Comparison of ENCODE assay signal across 16 cellular contexts in the genomic region with DNA sequence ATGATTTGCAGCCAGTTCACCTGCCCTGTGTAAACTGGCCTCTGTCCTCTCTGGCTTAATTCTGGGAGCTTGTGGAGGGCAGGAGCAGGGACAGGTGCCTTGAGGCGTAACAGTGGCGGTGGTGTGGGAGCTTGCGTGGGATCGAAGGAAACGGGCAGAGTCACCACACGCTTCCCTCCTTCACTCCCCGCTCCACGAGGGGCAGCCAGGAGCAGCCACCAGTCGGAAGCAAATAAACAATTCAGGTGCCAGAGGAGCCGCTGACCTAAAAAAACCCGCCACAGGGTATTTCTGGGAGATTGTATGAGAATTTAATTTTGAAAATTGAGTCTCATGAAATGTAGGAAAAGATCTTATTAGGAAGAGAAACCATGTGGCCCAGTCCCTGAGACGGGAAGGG. TPM values are rescaled to one million over a fixed set of nuclear protein-coding genes. Genes with fewer than 3 reads are reported as not detected.
A peak's percentile ranks its signal among the peaks of the same experiment; 100 is the strongest.
DNase-seq lines count a peak whose midpoint lies in the region; ATAC-seq and TF ChIP-seq lines count a peak whose summit lies in the region.
"Had no signal": no experiment of that assay in that cellular context is flagged by ENCODE, and none has a peak within 500 bp of the region (broad histone marks: within the 10 kb centered on the region; RNA-seq: fewer than 3 reads in every experiment).

No MANE protein-coding gene starts in this region.

- H3K4me3 Mint-ChIP-seq in WTC11, result no peak overlapping the region
- H3K4me3 Mint-ChIP-seq: CD14-positive monocyte; CD4-positive, alpha-beta T cell; CD8-positive, alpha-beta memory T cell; HFFc6 had no signal

- H3K27me3 Mint-ChIP-seq in WTC11 (ENCODE audit: low read depth), result no peaks in the 10 kb centered on the region
- H3K27me3 Mint-ChIP-seq: CD4-positive, alpha-beta T cell; CD8-positive, alpha-beta memory T cell had no signal

- CTCF ChIA-PET in WTC11 (lab: Charles Lee), result interaction anchor here (0.5 to 1.1 kb wide), 4 partner anchors 28 to 124 kb away, joined by 3 to 4 read pairs (median 4); no protein-coding TSS in a partner anchor

- peaks cover 11% of the 10 kb centered on the region for H3K36me3 Mint-ChIP-seq in WTC11

- no peak for ATAC-seq in WTC11
- no peak for ATAC-seq in GM18520 (IDR thresholded peaks at IDR 0.05; ENCODE audit: unreplicated experiment)

- no peaks in the 10 kb centered on the region for H3K4me1 Mint-ChIP-seq in WTC11

- POLR2A ChIA-PET in WTC11 (lab: Charles Lee), result no interaction called here

- in situ Hi-C loops in G401 (cut with HindIII; ENCODE audit: low sequenced_read_pairs), result no loop called here

- TF ChIP-seq CTCF in WTC11 (IDR thresholded peaks at IDR 0.05), result no peak

- no peaks in the 10 kb centered on the region for H3K9me3 Mint-ChIP-seq in WTC11
- H3K9me3 Mint-ChIP-seq: CD4-positive, alpha-beta T cell; CD8-positive, alpha-beta memory T cell had no signal

- peak overlapping the region; percentile 73; the same call in 1 of the 2 replicates for H3K27ac Mint-ChIP-seq in WTC11
- H3K27ac Mint-ChIP-seq: CD4-positive, alpha-beta T cell; CD8-positive, alpha-beta memory T cell; HFFc6 had no signal

- DNase-seq in G401 (ENCODE audit: low spot score) (peak; percentile 86), WTC11 (ENCODE audit: low spot score) (no peak), cerebellum (ENCODE audit: low spot score) (peak; percentile 79), GF-D8 (lab: John Stamatoyannopoulos, UW) (no peak)
- DNase-seq in NK-92 treated with Interleukin-12 subunit alpha and Interleukin-12 subunit beta, amount 100 ng/mL, for 24 hours (lab: John Stamatoyannopoulos, UW), result no peak
- DNase-seq: AML-193; BE2C; CD4-positive, alpha-beta T cell; CD8-positive, alpha-beta memory T cell; DMS 273 treated with DMSO at 0.1 percent for 48 hours; DMS79; EL; GM23248; HFFc6 had no signal

TF ChIP-seq in WTC11, 78 proteins besides CTCF, POLR2A, EP300 and RAD21:
- no peak for TF ChIP-seq IRF2 (CRISPR knock-in tag; IDR thresholded peaks at IDR 0.05; ENCODE audit: borderline replicate concordance, low read depth)
- no peak for TF ChIP-seq CREB1 (CRISPR knock-in tag; IDR thresholded peaks at IDR 0.05)
- TF ChIP-seq JUN (CRISPR knock-in tag; IDR thresholded peaks at IDR 0.05), result no peak
- no peak for TF ChIP-seq USF1 (CRISPR knock-in tag; IDR thresholded peaks at IDR 0.05)
- TF ChIP-seq HMGXB4 (CRISPR knock-in tag; IDR thresholded peaks at IDR 0.05), result no peak
- TF ChIP-seq ZNF219 (CRISPR knock-in tag; IDR thresholded peaks at IDR 0.05; ENCODE audit: borderline replicate concordance), result no peak
- no peak for TF ChIP-seq ZNF232 (CRISPR knock-in tag; IDR thresholded peaks at IDR 0.05)

RNA-seq across cellular contexts. Expression of gene FAAP20, which starts 26.0 kb away (rescaled TPM):
- 79.9 and 105 TPM in 2 replicates for total RNA-seq in G401 (2014; rRNA removed; shearing (Covaris generic))
- 133 to 151 TPM (median 150 TPM) in 3 replicates for total RNA-seq in WTC11 (2021)
- total RNA-seq in cerebellum, result 14.0 TPM

RNA-seq across cellular contexts. Expression of gene SKI, which starts 59.6 kb away (rescaled TPM):
- 5.8 and 15.2 TPM in 2 replicates for total RNA-seq in G401 (2014; rRNA removed; shearing (Covaris generic))
- 75.5 to 88.6 TPM (median 75.6 TPM) in 3 replicates for total RNA-seq in WTC11 (2021)
- 23.4 TPM for total RNA-seq in cerebellum

Comparison
In these comparisons a context has a peak if more than half of its experiments do, and no peak if none do; other contexts are left out.
1. DNase-seq: peak in G401 (single experiment) and cerebellum (single experiment); none in WTC11 (single experiment), GF-D8 (single experiment) and NK-92 treated with Interleukin-12 subunit alpha and Interleukin-12 subunit beta, amount 100 ng/mL, for 24 hours (single experiment).